In the genomic region with DNA sequence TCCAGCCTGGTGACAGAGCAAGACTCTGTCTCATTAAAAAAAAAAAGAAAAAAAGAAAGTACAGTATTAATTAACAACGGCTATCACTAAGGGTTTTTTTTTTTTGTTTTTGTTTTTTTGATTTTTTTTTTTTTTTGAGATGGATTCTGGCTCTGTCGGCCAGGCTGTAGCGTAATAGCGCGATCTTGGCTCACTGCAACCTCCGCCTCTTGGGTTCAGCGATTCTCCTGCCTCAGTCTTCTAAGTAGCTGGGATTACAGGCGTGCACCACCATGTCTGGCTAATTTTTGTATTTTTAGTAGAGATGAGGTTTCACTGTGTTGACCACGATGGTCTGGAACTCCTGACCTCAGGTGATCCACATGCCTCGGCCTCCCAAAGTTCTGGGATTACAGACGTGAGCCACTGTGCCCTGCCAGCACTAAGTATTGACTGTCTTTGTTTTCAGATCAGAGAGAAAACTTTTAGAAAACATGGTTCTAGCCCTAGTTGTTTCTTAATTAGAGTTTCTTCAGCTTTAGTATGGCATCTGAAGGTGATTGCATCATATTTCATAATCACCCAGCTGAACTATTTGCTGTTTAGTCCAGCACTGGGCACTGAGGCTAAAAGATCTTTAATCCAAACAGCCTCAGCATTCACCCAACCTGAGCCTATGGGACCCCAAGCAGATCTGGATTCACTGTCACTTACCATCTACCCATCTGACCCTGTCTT, we compare ENCODE assay signal across 1 cellular context.
TF ChIP-seq lines count a peak whose summit lies in the region.

No MANE protein-coding gene starts in this region.

TF ChIP-seq in HEK293, 187 proteins besides CTCF, POLR2A, EP300 and RAD21 (continued from another document):
- TF ChIP-seq, protein P1, sequence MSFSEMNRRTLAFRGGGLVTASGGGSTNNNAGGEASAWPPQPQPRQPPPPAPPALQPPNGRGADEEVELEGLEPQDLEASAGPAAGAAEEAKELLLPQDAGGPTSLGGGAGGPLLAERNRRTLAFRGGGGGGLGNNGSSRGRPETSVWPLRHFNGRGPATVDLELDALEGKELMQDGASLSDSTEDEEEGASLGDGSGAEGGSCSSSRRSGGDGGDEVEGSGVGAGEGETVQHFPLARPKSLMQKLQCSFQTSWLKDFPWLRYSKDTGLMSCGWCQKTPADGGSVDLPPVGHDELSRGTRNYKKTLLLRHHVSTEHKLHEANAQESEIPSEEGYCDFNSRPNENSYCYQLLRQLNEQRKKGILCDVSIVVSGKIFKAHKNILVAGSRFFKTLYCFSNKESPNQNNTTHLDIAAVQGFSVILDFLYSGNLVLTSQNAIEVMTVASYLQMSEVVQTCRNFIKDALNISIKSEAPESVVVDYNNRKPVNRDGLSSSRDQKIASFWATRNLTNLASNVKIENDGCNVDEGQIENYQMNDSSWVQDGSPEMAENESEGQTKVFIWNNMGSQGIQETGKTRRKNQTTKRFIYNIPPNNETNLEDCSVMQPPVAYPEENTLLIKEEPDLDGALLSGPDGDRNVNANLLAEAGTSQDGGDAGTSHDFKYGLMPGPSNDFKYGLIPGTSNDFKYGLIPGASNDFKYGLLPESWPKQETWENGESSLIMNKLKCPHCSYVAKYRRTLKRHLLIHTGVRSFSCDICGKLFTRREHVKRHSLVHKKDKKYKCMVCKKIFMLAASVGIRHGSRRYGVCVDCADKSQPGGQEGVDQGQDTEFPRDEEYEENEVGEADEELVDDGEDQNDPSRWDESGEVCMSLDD (tag by site-specific recombination; IDR thresholded peaks at IDR 0.05), result 0 out of 2 replicates have a peak, but pooled peaks have one; percentile 22
- TF ChIP-seq, protein P2, sequence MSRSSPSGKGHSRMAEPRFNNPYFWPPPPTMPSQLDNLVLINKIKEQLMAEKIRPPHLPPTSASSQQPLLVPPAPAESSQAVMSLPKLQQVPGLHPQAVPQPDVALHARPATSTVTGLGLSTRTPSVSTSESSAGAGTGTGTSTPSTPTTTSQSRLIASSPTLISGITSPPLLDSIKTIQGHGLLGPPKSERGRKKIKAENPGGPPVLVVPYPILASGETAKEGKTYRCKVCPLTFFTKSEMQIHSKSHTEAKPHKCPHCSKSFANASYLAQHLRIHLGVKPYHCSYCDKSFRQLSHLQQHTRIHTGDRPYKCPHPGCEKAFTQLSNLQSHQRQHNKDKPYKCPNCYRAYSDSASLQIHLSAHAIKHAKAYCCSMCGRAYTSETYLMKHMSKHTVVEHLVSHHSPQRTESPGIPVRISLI (tag by site-specific recombination; IDR thresholded peaks at IDR 0.05), result peak; percentile 43; the same call in 1 of the 2 replicates
- TF ChIP-seq ZNF521 (tag by site-specific recombination; IDR thresholded peaks at IDR 0.05) (no peak), ZNF747 (tag by site-specific recombination; IDR thresholded peaks at IDR 0.05) (no peak), BCL11B (tag by site-specific recombination; IDR thresholded peaks at IDR 0.05; ENCODE audit: low read depth) (no peak), ZNF660 (tag by site-specific recombination; IDR thresholded peaks at IDR 0.05) (peak; percentile 86), ZNF248 (tag by site-specific recombination; IDR thresholded peaks at IDR 0.05) (no peak)
- TF ChIP-seq, protein P3, sequence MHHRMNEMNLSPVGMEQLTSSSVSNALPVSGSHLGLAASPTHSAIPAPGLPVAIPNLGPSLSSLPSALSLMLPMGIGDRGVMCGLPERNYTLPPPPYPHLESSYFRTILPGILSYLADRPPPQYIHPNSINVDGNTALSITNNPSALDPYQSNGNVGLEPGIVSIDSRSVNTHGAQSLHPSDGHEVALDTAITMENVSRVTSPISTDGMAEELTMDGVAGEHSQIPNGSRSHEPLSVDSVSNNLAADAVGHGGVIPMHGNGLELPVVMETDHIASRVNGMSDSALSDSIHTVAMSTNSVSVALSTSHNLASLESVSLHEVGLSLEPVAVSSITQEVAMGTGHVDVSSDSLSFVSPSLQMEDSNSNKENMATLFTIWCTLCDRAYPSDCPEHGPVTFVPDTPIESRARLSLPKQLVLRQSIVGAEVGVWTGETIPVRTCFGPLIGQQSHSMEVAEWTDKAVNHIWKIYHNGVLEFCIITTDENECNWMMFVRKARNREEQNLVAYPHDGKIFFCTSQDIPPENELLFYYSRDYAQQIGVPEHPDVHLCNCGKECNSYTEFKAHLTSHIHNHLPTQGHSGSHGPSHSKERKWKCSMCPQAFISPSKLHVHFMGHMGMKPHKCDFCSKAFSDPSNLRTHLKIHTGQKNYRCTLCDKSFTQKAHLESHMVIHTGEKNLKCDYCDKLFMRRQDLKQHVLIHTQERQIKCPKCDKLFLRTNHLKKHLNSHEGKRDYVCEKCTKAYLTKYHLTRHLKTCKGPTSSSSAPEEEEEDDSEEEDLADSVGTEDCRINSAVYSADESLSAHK (tag by site-specific recombination; IDR thresholded peaks at IDR 0.05), result no peak
